ENCODE assay signal across 26 cellular contexts in genomic region chr6:64409948-64410347, GRCh38.
"Had no signal": no experiment of that assay in that cellular context is flagged by ENCODE, and none has a peak within 500 bp of the region (broad histone marks: within the 10 kb centered on the region; RNA-seq: fewer than 3 reads in every experiment).

No MANE protein-coding gene starts in this region.

- H3K36me3 ChIP-seq: stomach, suprapubic skin, thoracic aorta, thyroid gland, tibial artery, tibial nerve, transverse colon, upper lobe of left lung, upper lobe of right lung, uterus, vagina had no signal

- ATAC-seq: stimulated activated effector memory CD8-positive, alpha-beta T cell treated with anti-CD3 and anti-CD28 coated beads, Interleukin-12 subunit alpha, Interleukin-12 subunit beta, amount 100 ng/mL, for 72 hours; stimulated activated memory B cell treated with anti-CD40 and anti-IgM and Interleukin-4, amounts not matched to agents 10 μg/mL and 1 μg/mL and 100 μg/mL, for 72 hours; stimulated activated naive B cell treated with anti-CD40 and anti-IgM and Interleukin-4, amounts not matched to agents 10 μg/mL and 1 μg/mL and 100 μg/mL, for 72 hours; stimulated activated naive CD8-positive, alpha-beta T cell treated with anti-CD3 and anti-CD28 coated beads, Interleukin-15, amount 100 ng/mL, for 72 hours; stimulated activated naive CD8-positive, alpha-beta T cell treated with anti-CD3 and anti-CD28 coated beads, Interleukin-15, Interleukin-2, amounts not matched to agents 100 U/mL and 50 U/mL, for 24 hours; upper lobe of right lung had no signal

- H3K27ac ChIP-seq: stomach, suprapubic skin, testis, thoracic aorta, thyroid gland, tibial artery, tibial nerve, transverse colon, upper lobe of left lung, upper lobe of right lung, uterus, vagina had no signal

- H3K4me1 ChIP-seq: stomach, suprapubic skin, testis, thyroid gland, tibial artery, tibial nerve, transverse colon, upper lobe of left lung, upper lobe of right lung, uterus, vagina had no signal

- H3K27me3 ChIP-seq: stomach, suprapubic skin, testis, thyroid gland, tibial artery, tibial nerve, transverse colon, upper lobe of left lung, upper lobe of right lung, uterus, vagina had no signal

- DNase-seq: stimulated activated CD4-positive, alpha-beta T cell treated with anti-CD3 and anti-CD28 coated beads, Interleukin-2, amount 100 ng/mL, for 48 hours; stimulated activated CD4-positive, alpha-beta T cell treated with anti-CD3 and anti-CD28 coated beads, Interleukin-4, amount 100 ng/mL, for 1 hour; stimulated activated CD4-positive, alpha-beta T cell treated with anti-CD3 and anti-CD28 coated beads, Interleukin-4, amount 100 ng/mL, for 24 hours; stimulated activated CD4-positive, alpha-beta T cell treated with anti-CD3 and anti-CD28 coated beads, Interleukin-4, amount 100 ng/mL, for 4 hours; stimulated activated CD8-positive, alpha-beta memory T cell treated with anti-CD3 and anti-CD28 coated beads, Interleukin-4, amount 100 ng/mL, for 48 hours; stimulated activated naive B cell treated with anti-CD40 and anti-IgM and Interleukin-4, amounts not matched to agents 10 μg/mL and 1 μg/mL and 100 μg/mL, for 72 hours; stimulated activated naive CD4-positive, alpha-beta T cell; stimulated activated naive CD4-positive, alpha-beta T cell treated with Interleukin-2 at 50 U/mL for 16 hours; stimulated activated naive CD8-positive, alpha-beta T cell treated with anti-CD3 and anti-CD28 coated beads, Interleukin-15, amount 100 ng/mL, for 72 hours; stimulated activated naive CD8-positive, alpha-beta T cell treated with anti-CD3 and anti-CD28 coated beads, Interleukin-15, Interleukin-2, amounts not matched to agents 100 U/mL and 50 U/mL, for 24 hours; stomach; substantia nigra; testis; thyroid gland; tibial artery; transverse colon; trophoblast cell; upper lobe of left lung; upper lobe of right lung; uterus had no signal

- H3K4me3 ChIP-seq: stomach, suprapubic skin, testis, thoracic aorta, thyroid gland, tibial artery, tibial nerve, transverse colon, upper lobe of left lung, upper lobe of right lung, uterus, vagina had no signal

- H3K9me3 ChIP-seq: suprapubic skin, testis, thoracic aorta, thyroid gland, tibial artery, tibial nerve, transverse colon, upper lobe of left lung, upper lobe of right lung, uterus, vagina had no signal
